ENCODE assay signal across 8 cellular contexts in the genomic region with DNA sequence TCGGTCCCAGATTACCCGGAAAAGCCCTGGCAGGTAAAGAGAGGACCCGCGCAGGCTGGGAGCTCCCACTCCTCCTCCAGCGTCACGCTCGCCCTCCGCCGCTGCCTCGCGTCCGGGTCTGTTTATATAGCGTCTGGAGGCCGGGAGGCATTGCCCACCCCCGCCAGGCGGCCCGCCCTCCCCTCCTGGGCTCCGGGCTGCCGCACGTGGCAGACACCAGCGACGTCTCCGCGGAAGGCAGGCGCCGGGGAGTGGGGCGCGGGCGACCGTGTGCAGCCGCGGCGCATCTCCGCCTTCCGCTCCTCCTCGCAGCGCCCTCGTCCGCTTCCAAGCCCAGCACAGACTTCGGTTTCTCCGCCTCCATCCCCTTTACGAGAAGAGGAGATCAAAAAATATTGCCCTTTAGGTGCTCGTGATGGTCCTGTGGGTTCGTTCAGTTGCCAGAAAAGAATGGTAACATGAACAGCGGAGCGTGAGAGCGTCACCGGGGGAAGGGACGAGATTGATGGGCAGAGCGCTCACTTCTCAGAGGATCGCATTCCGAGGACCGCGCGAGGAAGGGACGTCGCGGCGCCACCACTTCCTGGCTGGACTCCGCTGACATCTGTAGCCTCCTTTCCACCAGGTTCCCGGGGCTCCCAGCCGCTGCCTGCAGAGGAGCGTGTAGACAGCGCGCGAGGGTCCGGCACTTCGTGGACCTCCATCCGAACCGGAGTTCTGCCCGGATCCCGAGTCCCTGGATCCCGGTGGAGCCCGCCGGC. TPM values are rescaled to one million over a fixed set of nuclear protein-coding genes. Genes with fewer than 3 reads are reported as not detected.
DNase-seq lines count a peak whose midpoint lies in the region; ATAC-seq and TF ChIP-seq lines count a peak whose summit lies in the region.

Gene GALNTL6 (plus strand): TSS at position 210 of the 761 bp plus-strand sequence.

- H3K27ac Mint-ChIP-seq in WTC11, result no peak within 1 kb of the TSS

- peaks cover 13% of the 10 kb centered on the region for H3K4me1 Mint-ChIP-seq in WTC11

- no peaks in the 10 kb centered on the region for H3K9me3 Mint-ChIP-seq in WTC11

- no peaks in the 10 kb centered on the region for H3K36me3 ChIP-seq in HEK293 (ENCODE audit: control insufficient read depth in 2 of 2, insufficient read depth in 1 of 2, low read length in 2 of 2)
- no peaks in the 10 kb centered on the region for H3K36me3 ChIP-seq in stomach smooth muscle (ENCODE audit: control insufficient read depth in 2 of 2, insufficient read depth in 2 of 2, low read length in 2 of 2)

- peak; percentile 79 for DNase-seq in D341Med (ENCODE audit: low spot score)
- peak; percentile 48 for DNase-seq in WTC11 (ENCODE audit: low spot score)
- no peak for DNase-seq in stimulated activated CD4-positive, alpha-beta T cell treated with anti-CD3 and anti-CD28 coated beads, Interleukin-15, amount 100 ng/mL, for 24 hours
- DNase-seq in SW480 (ENCODE audit: low spot score), result no peak
- DNase-seq in stimulated activated CD4-positive, alpha-beta T cell treated with anti-CD3 and anti-CD28 coated beads, Interleukin-2, amount 100 ng/mL, for 48 hours, result no peak

- no peak within 1 kb of the TSS for H3K9ac ChIP-seq in stomach smooth muscle (ENCODE audit: low read length in 2 of 2)

- CTCF ChIA-PET in HEK293 (lab: Yijun Ruan, JAX), result no interaction called here
- CTCF ChIA-PET in WTC11 (lab: Charles Lee), result interaction anchor here (0.9 to 1.2 kb wide), 3 partner anchors 20 to 823 kb away, joined by 3 to 4 read pairs (median 3); no protein-coding TSS in a partner anchor

- H3K27ac ChIP-seq in HEK293 (ENCODE audit: extremely low read depth, low read depth, low read length) (no peak within 1 kb of the TSS), stomach smooth muscle (ENCODE audit: low read length) (no peak within 1 kb of the TSS)

- peaks cover 15 to 20% of the 10 kb centered on the region in 2 donors for H3K27me3 ChIP-seq in stomach smooth muscle (ENCODE audit: control insufficient read depth in 1 of 2, insufficient read depth in 2 of 2, low read length in 2 of 2)

- H3K4me3 ChIP-seq in HEK293 (ENCODE audit: low read depth, low read length) (peak within 1 kb of the TSS; percentile 39), iPS-11a (ENCODE audit: low read depth, low read length) (peak within 1 kb of the TSS; percentile 66), stomach smooth muscle (ENCODE audit: low read length in 2 of 2) (peak within 1 kb of the TSS; percentile 61 to 73)

- H3K4me1 ChIP-seq in HEK293 (ENCODE audit: control insufficient read depth, insufficient read depth, low read length) (no peaks in the 10 kb centered on the region), stomach smooth muscle (ENCODE audit: control insufficient read depth, insufficient read depth, low read length) (peaks cover 7% of the 10 kb centered on the region)

- H3K36me3 Mint-ChIP-seq in WTC11, result no peaks in the 10 kb centered on the region

- TF ChIP-seq CTCF in HEK293 (tag by site-specific recombination; IDR thresholded peaks at IDR 0.05) (no peak), WTC11 (IDR thresholded peaks at IDR 0.05) (no peak)

- peak; percentile 58 for ATAC-seq in WTC11

- POLR2A ChIA-PET in HEK293 (lab: Yijun Ruan, JAX) (no interaction called here), WTC11 (lab: Charles Lee) (no interaction called here)

- no peaks in the 10 kb centered on the region for H3K9me3 ChIP-seq in HEK293 (ENCODE audit: control insufficient read depth, insufficient read depth, low read depth, low read length)
- no peaks in the 10 kb centered on the region for H3K9me3 ChIP-seq in stomach smooth muscle (ENCODE audit: control insufficient read depth in 2 of 2, low read length in 2 of 2)

- peak within 1 kb of the TSS; percentile 88 for H3K4me3 Mint-ChIP-seq in WTC11

- H3K27me3 Mint-ChIP-seq in WTC11 (ENCODE audit: low read depth), result peaks cover 59% of the 10 kb centered on the region

TF ChIP-seq in HEK293, 187 proteins besides CTCF, POLR2A, EP300 and RAD21:
- TF ChIP-seq TCF7L2 (IDR thresholded peaks at IDR 0.05; ENCODE audit: borderline replicate concordance, low read depth, low read length) (no peak), ZNF239 (tag by site-specific recombination; IDR thresholded peaks at IDR 0.05) (no peak), ZNF202 (tag by site-specific recombination; IDR thresholded peaks at IDR 0.05; ENCODE audit: borderline replicate concordance) (no peak), ZNF19 (tag by site-specific recombination; IDR thresholded peaks at IDR 0.05; ENCODE audit: low read depth) (no peak), ZNF335 (tag by site-specific recombination; conservative IDR thresholded peaks at IDR 0.05) (no peak), ZNF580 (tag by site-specific recombination; IDR thresholded peaks at IDR 0.05) (no peak), ZNF558 (tag by site-specific recombination; IDR thresholded peaks at IDR 0.05) (no peak), ZBTB20 (tag by site-specific recombination; IDR thresholded peaks at IDR 0.05) (no peak), IKZF3 (tag by site-specific recombination; IDR thresholded peaks at IDR 0.05) (no peak), ZNF776 (tag by site-specific recombination; IDR thresholded peaks at IDR 0.05; ENCODE audit: borderline replicate concordance) (no peak)

TF ChIP-seq in WTC11, 78 proteins besides CTCF, POLR2A, EP300 and RAD21 (continues in another document):
- TF ChIP-seq CBFB (CRISPR knock-in tag; IDR thresholded peaks at IDR 0.05; ENCODE audit: low read depth) (no peak), ZNF232 (CRISPR knock-in tag; IDR thresholded peaks at IDR 0.05) (no peak), GRHL2 (CRISPR knock-in tag; IDR thresholded peaks at IDR 0.05; ENCODE audit: insufficient replicate concordance, severe bottlenecking) (no peak), SMAD3 (CRISPR knock-in tag; IDR thresholded peaks at IDR 0.05; ENCODE audit: borderline replicate concordance) (no peak), PREB (CRISPR knock-in tag; IDR thresholded peaks at IDR 0.05; ENCODE audit: borderline replicate concordance) (no peak), TEAD4 (CRISPR knock-in tag; IDR thresholded peaks at IDR 0.05) (no peak), HMGA2 (CRISPR knock-in tag; IDR thresholded peaks at IDR 0.05) (no peak), NR2C2 (CRISPR knock-in tag; IDR thresholded peaks at IDR 0.05) (no peak)
- TF ChIP-seq, protein P1, sequence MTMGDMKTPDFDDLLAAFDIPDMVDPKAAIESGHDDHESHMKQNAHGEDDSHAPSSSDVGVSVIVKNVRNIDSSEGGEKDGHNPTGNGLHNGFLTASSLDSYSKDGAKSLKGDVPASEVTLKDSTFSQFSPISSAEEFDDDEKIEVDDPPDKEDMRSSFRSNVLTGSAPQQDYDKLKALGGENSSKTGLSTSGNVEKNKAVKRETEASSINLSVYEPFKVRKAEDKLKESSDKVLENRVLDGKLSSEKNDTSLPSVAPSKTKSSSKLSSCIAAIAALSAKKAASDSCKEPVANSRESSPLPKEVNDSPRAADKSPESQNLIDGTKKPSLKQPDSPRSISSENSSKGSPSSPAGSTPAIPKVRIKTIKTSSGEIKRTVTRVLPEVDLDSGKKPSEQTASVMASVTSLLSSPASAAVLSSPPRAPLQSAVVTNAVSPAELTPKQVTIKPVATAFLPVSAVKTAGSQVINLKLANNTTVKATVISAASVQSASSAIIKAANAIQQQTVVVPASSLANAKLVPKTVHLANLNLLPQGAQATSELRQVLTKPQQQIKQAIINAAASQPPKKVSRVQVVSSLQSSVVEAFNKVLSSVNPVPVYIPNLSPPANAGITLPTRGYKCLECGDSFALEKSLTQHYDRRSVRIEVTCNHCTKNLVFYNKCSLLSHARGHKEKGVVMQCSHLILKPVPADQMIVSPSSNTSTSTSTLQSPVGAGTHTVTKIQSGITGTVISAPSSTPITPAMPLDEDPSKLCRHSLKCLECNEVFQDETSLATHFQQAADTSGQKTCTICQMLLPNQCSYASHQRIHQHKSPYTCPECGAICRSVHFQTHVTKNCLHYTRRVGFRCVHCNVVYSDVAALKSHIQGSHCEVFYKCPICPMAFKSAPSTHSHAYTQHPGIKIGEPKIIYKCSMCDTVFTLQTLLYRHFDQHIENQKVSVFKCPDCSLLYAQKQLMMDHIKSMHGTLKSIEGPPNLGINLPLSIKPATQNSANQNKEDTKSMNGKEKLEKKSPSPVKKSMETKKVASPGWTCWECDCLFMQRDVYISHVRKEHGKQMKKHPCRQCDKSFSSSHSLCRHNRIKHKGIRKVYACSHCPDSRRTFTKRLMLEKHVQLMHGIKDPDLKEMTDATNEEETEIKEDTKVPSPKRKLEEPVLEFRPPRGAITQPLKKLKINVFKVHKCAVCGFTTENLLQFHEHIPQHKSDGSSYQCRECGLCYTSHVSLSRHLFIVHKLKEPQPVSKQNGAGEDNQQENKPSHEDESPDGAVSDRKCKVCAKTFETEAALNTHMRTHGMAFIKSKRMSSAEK (CRISPR knock-in tag; IDR thresholded peaks at IDR 0.05; ENCODE audit: borderline replicate concordance), result no peak
- TF ChIP-seq, protein P2, sequence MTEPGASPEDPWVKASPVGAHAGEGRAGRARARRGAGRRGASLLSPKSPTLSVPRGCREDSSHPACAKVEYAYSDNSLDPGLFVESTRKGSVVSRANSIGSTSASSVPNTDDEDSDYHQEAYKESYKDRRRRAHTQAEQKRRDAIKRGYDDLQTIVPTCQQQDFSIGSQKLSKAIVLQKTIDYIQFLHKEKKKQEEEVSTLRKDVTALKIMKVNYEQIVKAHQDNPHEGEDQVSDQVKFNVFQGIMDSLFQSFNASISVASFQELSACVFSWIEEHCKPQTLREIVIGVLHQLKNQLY (CRISPR knock-in tag; IDR thresholded peaks at IDR 0.05), result no peak

RNA-seq across cellular contexts. Expression of gene GALNTL6, which starts in this region (rescaled TPM):
- total RNA-seq in WTC11 (2021), result 0.11 to 0.24 TPM (median 0.21 TPM) in 3 replicates

Comparison
In these comparisons a context has a peak if more than half of its experiments do, and no peak if none do; other contexts are left out.
1. Peak in DNase-seq and ATAC-seq in WTC11; RNA of the gene not detected or under 1 TPM.